13 cellular contexts compared by ENCODE assay signal in genomic region chr4:68568535-68568934, GRCh38. TPM values are rescaled to one million over a fixed set of nuclear protein-coding genes. Genes with fewer than 3 reads are reported as not detected.
DNase-seq lines count a peak whose midpoint lies in the region; ATAC-seq, FAIRE-seq and TF ChIP-seq lines count a peak whose summit lies in the region.
"Not testable (repeated sequence)": the region's sequence is repeated elsewhere in the genome, so short reads cannot be mapped to it uniquely, and the experiment has no call there.
"Had no signal": no experiment of that assay in that cellular context is flagged by ENCODE, and none has a peak within 500 bp of the region (broad histone marks: within the 10 kb centered on the region; RNA-seq: fewer than 3 reads in every experiment).

No MANE protein-coding gene starts in this region.

- H3K9me2 ChIP-seq in SU-DHL-6 (replicated peaks; ENCODE audit: insufficient read depth, low read length), result not testable (repeated sequence)

- H2AFZ ChIP-seq in SU-DHL-6 (ENCODE audit: low read depth, low read length, severe bottlenecking), result not testable (repeated sequence)

- H3K27ac ChIP-seq in SU-DHL-6 (ENCODE audit: low read depth, low read length); small intestine (ENCODE audit: low read depth in 1 of 2, low read length in 1 of 2): not testable (repeated sequence)

- not testable (repeated sequence) for H3F3A ChIP-seq in SU-DHL-6 (ENCODE audit: insufficient read depth)

- TF ChIP-seq POLR2A in GM12891 (IDR thresholded peaks at IDR 0.05; ENCODE audit: low read depth, low read length), result not testable (repeated sequence)

- not testable (repeated sequence) for TF ChIP-seq CTCF in SU-DHL-6 (IDR thresholded peaks at IDR 0.05; ENCODE audit: insufficient read depth, low read length, poor library complexity, severe bottlenecking); mucosa of descending colon (IDR thresholded peaks at IDR 0.05)

- 14 to 42% methylated on average over 4 of the region's 4 CpGs; no CpG with 5 or more reads in 1 of the 3 donors for WGBS in small intestine, 3 donors

- H4K20me1 ChIP-seq in SU-DHL-6 (ENCODE audit: low read depth, low read length), result not testable (repeated sequence)

- intact Hi-C loops in mucosa of descending colon (cut with DNase I, micrococcal nuclease), result loop anchor here in 1 of 2 donors (5.0 kb wide), 1 partner anchor 99 kb away; no protein-coding TSS in a partner anchor

- not testable (repeated sequence) for DNase-seq in GM12891 (ENCODE audit: insufficient read length, low spot score); small intestine
- DNase-seq in mucosa of descending colon, result peak in 1 of 3 donors; percentile 30

- not testable (repeated sequence) for H3K9ac ChIP-seq in SU-DHL-6 (ENCODE audit: low read length)

- H3K79me2 ChIP-seq in SU-DHL-6 (ENCODE audit: insufficient read depth, low read length), result not testable (repeated sequence)

- not testable (repeated sequence) for H3K36me3 ChIP-seq in SU-DHL-6 (ENCODE audit: low read length); mucosa of descending colon (ENCODE audit: low read depth); small intestine (ENCODE audit: control insufficient read depth in 2 of 2, insufficient read depth in 2 of 2, low read length in 2 of 2)

- H3K9me3 ChIP-seq in SU-DHL-6 (ENCODE audit: insufficient read depth, low read length); mucosa of descending colon; small intestine (ENCODE audit: control insufficient read depth, low read depth): not testable (repeated sequence)

- H3K4me1 ChIP-seq in mucosa of descending colon (ENCODE audit: low read depth), result peaks cover 15% of the 10 kb centered on the region
- not testable (repeated sequence) for H3K4me1 ChIP-seq in small intestine (ENCODE audit: control insufficient read depth in 2 of 2, insufficient read depth in 1 of 2, low read depth in 1 of 2, low read length in 1 of 2)

- H3K27me3 ChIP-seq in SU-DHL-6 (ENCODE audit: low read length); small intestine (ENCODE audit: control insufficient read depth in 2 of 2, insufficient read depth in 2 of 2, low read length in 2 of 2): not testable (repeated sequence)

- FAIRE-seq in GM12891 (lab: Jason Lieb, UNC) (peak; percentile 52), islet of Langerhans (lab: Jason Lieb, UNC) (peak; percentile 30), small intestine (lab: Jason Lieb, UNC) (peak; percentile 68)

- H3K4me3 ChIP-seq in SU-DHL-6 (ENCODE audit: insufficient read depth, low read length, poor library complexity, severe bottlenecking); mucosa of descending colon; small intestine (ENCODE audit: low read depth in 1 of 2, low read length in 2 of 2): not testable (repeated sequence)

- H3K4me2 ChIP-seq in SU-DHL-6 (ENCODE audit: low read depth, low read length, poor library complexity, severe bottlenecking), result peak overlapping the region; percentile 24

- ATAC-seq in HG02610 (IDR thresholded peaks at IDR 0.05; ENCODE audit: unreplicated experiment) (peak; percentile 29), HG02973 (IDR thresholded peaks at IDR 0.05; ENCODE audit: unreplicated experiment) (peak; percentile 43), mucosa of descending colon (peak; percentile 61)

RNA-seq across cellular contexts. Expression of gene UGT2B17, which starts 7.6 kb away (rescaled TPM):
- 15.1 TPM for polyA plus RNA-seq in GM12891 (2012; ENCODE audit: low read depth, missing spikeins)
- total RNA-seq in mucosa of descending colon, result 1,000 to 10,000 TPM in 1 of 3 donors, 100 to 1,000 TPM in 2; 534 to 1,338 (median 703) TPM
- polyA plus RNA-seq in small intestine, result 100 to 1,000 TPM in 2 of 3 donors, not detected in 1; 121 to 229 TPM
- total RNA-seq: A673; CD4-positive, alpha-beta memory T cell; CD4-positive, CD25-positive, alpha-beta regulatory T cell; CD8-positive, alpha-beta memory T cell had no signal
- polyA plus RNA-seq: AG04450; CD14-positive monocyte; CD4-positive, alpha-beta memory T cell; CD4-positive, CD25-positive, alpha-beta regulatory T cell; CD8-positive, alpha-beta memory T cell had no signal
